In the genomic region with DNA sequence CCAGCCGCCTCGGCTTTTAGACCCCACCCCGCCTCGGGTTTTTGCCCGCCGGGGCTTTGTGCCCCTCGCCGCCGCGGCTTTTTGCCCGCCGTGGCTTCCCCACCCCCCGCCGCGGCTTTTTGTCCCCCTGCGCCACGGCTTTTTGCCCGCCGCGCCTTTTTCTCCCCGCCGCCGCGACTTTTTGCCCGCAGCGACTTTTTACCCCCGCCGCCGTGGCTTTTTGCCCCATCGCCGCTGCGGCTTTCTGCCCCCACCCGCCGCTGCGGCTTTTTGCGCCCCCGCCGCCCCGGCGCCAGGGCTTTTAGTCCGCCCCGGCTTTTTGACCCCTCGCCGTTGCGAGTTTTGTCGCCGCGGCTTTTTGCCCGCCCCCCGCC, we compare ENCODE assay signal across 11 cellular contexts.
A peak's percentile ranks its signal among the peaks of the same experiment; 100 is the strongest.
DNase-seq lines count a peak whose midpoint lies in the region; ATAC-seq and TF ChIP-seq lines count a peak whose summit lies in the region.
"Had no signal": no experiment of that assay in that cellular context is flagged by ENCODE, and none has a peak within 500 bp of the region (broad histone marks: within the 10 kb centered on the region; RNA-seq: fewer than 3 reads in every experiment).

No MANE protein-coding gene starts in this region.

- H3K4me3 ChIP-seq in A673 (ENCODE audit: low read depth, low read length, poor library complexity, severe bottlenecking) (peak overlapping the region; percentile 29), astrocyte of the cerebellum (ENCODE audit: low read depth, low read length) (peak overlapping the region; percentile 46), testis (peak overlapping the region in 1 of 2 donors; percentile 13)

- 2 to 20% methylated on average over 32 to 38 of the region's 50 CpGs for WGBS in testis, 2 donors

- no peaks in the 10 kb centered on the region for H3K36me3 ChIP-seq in A673 (ENCODE audit: insufficient read depth, low read length, poor library complexity, severe bottlenecking)
- H3K36me3 ChIP-seq in ES-I3 (ENCODE audit: insufficient read depth, low read length) = no peaks in the 10 kb centered on the region
- H3K36me3 ChIP-seq in testis (ENCODE audit: low read depth, missing control alignments) = no peaks in the 10 kb centered on the region

- H3K9me3 ChIP-seq in A673 (ENCODE audit: low read depth, low read length, poor library complexity, severe bottlenecking) = no peaks in the 10 kb centered on the region
- H3K9me3 ChIP-seq in ES-I3 (ENCODE audit: control insufficient read depth, insufficient read depth, low read length) = no peaks in the 10 kb centered on the region
- H3K9me3 ChIP-seq in testis = no peaks in the 10 kb centered on the region

- H3K27me3 ChIP-seq in A673 (replicated peaks; ENCODE audit: insufficient read depth, low read depth, low read length, poor library complexity) = peaks cover 21% of the 10 kb centered on the region
- no peaks in the 10 kb centered on the region for H3K27me3 ChIP-seq in testis

- H3K9ac ChIP-seq in ES-I3 (ENCODE audit: low read depth, low read length) = peak overlapping the region; percentile 20; the same call in 1 of the 2 replicates

- TF ChIP-seq POLR2A in testis (IDR thresholded peaks at IDR 0.05) = no peak

- CTCF ChIA-PET in A673 (lab: Charles Lee) = no interaction called here

- H3K4me1 ChIP-seq in A673 (ENCODE audit: insufficient read depth, low read length, poor library complexity, severe bottlenecking) (peaks cover 3% of the 10 kb centered on the region), ES-I3 (ENCODE audit: insufficient read depth, low read length) (no peaks in the 10 kb centered on the region), testis (no peaks in the 10 kb centered on the region)

- no peak for ATAC-seq in HG03460 (IDR thresholded peaks at IDR 0.05; ENCODE audit: unreplicated experiment)
- ATAC-seq: activated CD8-positive, alpha-beta T cell treated with anti-CD3 and anti-CD28 coated beads, Interleukin-2, amount 10 ng/mL, durations not matched to agents 7 days and 5 days had no signal

- DNase-seq in A673 (ENCODE audit: low spot score) = peak; percentile 10
- DNase-seq in astrocyte of the cerebellum (ENCODE audit: low read depth) = no peak
- peak; percentile 1 for DNase-seq in medulla oblongata (ENCODE audit: extremely low spot score)
- DNase-seq in NCI-H2029 (lab: John Stamatoyannopoulos, UW) = no peak
- DNase-seq in iPS-NIHi11 (ENCODE audit: low spot score) = no peak
- no peak for DNase-seq in testis
- DNase-seq: activated CD8-positive, alpha-beta T cell treated with anti-CD3 and anti-CD28 coated beads, Interleukin-2, amount 10 ng/mL, durations not matched to agents 7 days and 5 days; NCI-H1436 treated with DMSO at 0.1 percent for 48 hours; stimulated activated CD8-positive, alpha-beta memory T cell treated with anti-CD3 and anti-CD28 coated beads, Interleukin-4, amount 100 ng/mL, for 48 hours had no signal

- intact Hi-C loops in A673 (cut with micrococcal nuclease; ENCODE audit: unreplicated experiment) (no loop called here), testis (cut with DNase I; ENCODE audit: low total_unique reads) (no loop called here)

- H3K27ac ChIP-seq in A673 (ENCODE audit: low read depth, low read length, poor library complexity, severe bottlenecking) = no peak overlapping the region
- no peak overlapping the region for H3K27ac ChIP-seq in testis

- in situ Hi-C loops in astrocyte of the cerebellum (cut with HindIII; ENCODE audit: low sequenced_read_pairs) = no loop called here

- no TSS peak for BruUV-seq in A673 (replicated peaks; lab: Mats Ljungman, UMichigan)

- POLR2A ChIA-PET in A673 (lab: Charles Lee; ENCODE audit: low non-redundant PET) = no interaction called here

- no peak for TF ChIP-seq CTCF in A673 (conservative IDR thresholded peaks at IDR 0.05; ENCODE audit: low read depth, low read length)
- TF ChIP-seq CTCF in astrocyte of the cerebellum (IDR thresholded peaks at IDR 0.05; ENCODE audit: low read depth, low read length, missing control alignments) = no peak
- TF ChIP-seq CTCF in testis (IDR thresholded peaks at IDR 0.05) = no peak

Comparison
In these comparisons a context has a peak if more than half of its experiments do, and no peak if none do; other contexts are left out.
1. DNase-seq: peak in A673 (single experiment) and medulla oblongata (single experiment); none in astrocyte of the cerebellum (single experiment), NCI-H2029 (single experiment), iPS-NIHi11 (single experiment) and testis (single experiment).